In genomic region chr2:151264157-151264835, GRCh38 we compare ENCODE assay signal across 18 cellular contexts. TPM values are rescaled to one million over a fixed set of nuclear protein-coding genes. Genes with fewer than 3 reads are reported as not detected.
DNase-seq lines count a peak whose midpoint lies in the region; ATAC-seq, FAIRE-seq and TF ChIP-seq lines count a peak whose summit lies in the region.
"Had no signal": no experiment of that assay in that cellular context is flagged by ENCODE, and none has a peak within 500 bp of the region (broad histone marks: within the 10 kb centered on the region; RNA-seq: fewer than 3 reads in every experiment).

No MANE protein-coding gene starts in this region.

- no peaks in the 10 kb centered on the region for H3K27me3 ChIP-seq in small intestine (ENCODE audit: control insufficient read depth in 2 of 2, insufficient read depth in 2 of 2, low read length in 2 of 2)

- FAIRE-seq in small intestine (lab: Jason Lieb, UNC), result no peak
- FAIRE-seq: frontal cortex had no signal

- H3K4me3 ChIP-seq in small intestine (ENCODE audit: low read depth in 1 of 2, low read length in 2 of 2), result no peak overlapping the region
- H3K4me3 ChIP-seq: prostate gland, SK-N-MC had no signal

- 26 to 58% (median 45%) methylated on average over 7 of the region's 7 CpGs for WGBS in small intestine, 3 donors

- no peaks in the 10 kb centered on the region for H3K9me3 ChIP-seq in small intestine (ENCODE audit: control insufficient read depth, low read depth)
- H3K9me3 ChIP-seq: prostate gland had no signal

- ATAC-seq in left lobe of liver, result peak; percentile 73
- no peak for ATAC-seq in GM21447 (IDR thresholded peaks at IDR 0.05; ENCODE audit: unreplicated experiment)
- ATAC-seq in HG03439 (IDR thresholded peaks at IDR 0.05; ENCODE audit: unreplicated experiment), result no peak
- ATAC-seq: HCT116, PC-3 had no signal

- DNase-seq in NCI-H82 (lab: John Stamatoyannopoulos, UW) (peak; percentile 11), NCI-H82 treated with DMSO at 0.1 percent for 48 hours (lab: John Stamatoyannopoulos, UW; ENCODE audit: unreplicated experiment) (no peak), left lobe of liver (ENCODE audit: low spot score) (peak; percentile 82), small intestine (peak; percentile 40), NCI-H748 treated with DMSO at 0.1 percent for 48 hours (lab: John Stamatoyannopoulos, UW) (no peak)
- DNase-seq: activated CD4-positive, CD25-positive, alpha-beta regulatory T cell; activated CD8-positive, alpha-beta memory T cell treated with anti-CD3 and anti-CD28 coated beads, Interleukin-2, amount 50 U/mL, for 48 hours; activated naive CD4-positive, alpha-beta T cell treated with anti-CD3 and anti-CD28 coated beads, Interleukin-2, amount 10 ng/mL, durations not matched to agents 7 days and 5 days; central memory CD4-positive, alpha-beta T cell; KG1; PC-3 had no signal

- H3K36me3 ChIP-seq in small intestine (ENCODE audit: control insufficient read depth in 2 of 2, insufficient read depth in 2 of 2, low read length in 2 of 2), result no peaks in the 10 kb centered on the region
- H3K36me3 ChIP-seq: prostate gland had no signal

- H3K4me1 ChIP-seq in small intestine (ENCODE audit: control insufficient read depth in 2 of 2, insufficient read depth in 1 of 2, low read depth in 1 of 2, low read length in 1 of 2), result no peaks in the 10 kb centered on the region
- H3K4me1 ChIP-seq: prostate gland had no signal

- 0 out of 2 replicates have a peak overlapping the region, but pooled peaks have one; percentile 13 for H3K27ac ChIP-seq in VCaP
- no peak overlapping the region for H3K27ac ChIP-seq in small intestine (ENCODE audit: low read depth in 1 of 2, low read length in 1 of 2)
- H3K27ac ChIP-seq: prostate gland, SK-N-MC had no signal

- TF ChIP-seq CTCF in VCaP (conservative IDR thresholded peaks at IDR 0.05), result no peak

RNA-seq across cellular contexts. Expression of gene RBM43, which starts 2.6 kb away (rescaled TPM):
- total RNA-seq in left lobe of liver, result 3.4 TPM
- 1 to 10 TPM in 2 of 3 donors, under 1 TPM in 1; 0.81 to 3.4 (median 1.1) TPM for polyA plus RNA-seq in small intestine

RNA-seq across cellular contexts. Expression of gene NMI, which starts 25.2 kb away (rescaled TPM):
- total RNA-seq in left lobe of liver, result 6.6 TPM
- 10 to 100 TPM; 26.7 to 36.2 (median 31.1) TPM for polyA plus RNA-seq in small intestine

Comparison
In these comparisons a context has a peak if more than half of its experiments do, and no peak if none do; other contexts are left out.
1. DNase-seq: peak in NCI-H82 (single experiment), left lobe of liver (single experiment) and small intestine (single experiment); none in NCI-H82 treated with DMSO at 0.1 percent for 48 hours (single experiment) and NCI-H748 treated with DMSO at 0.1 percent for 48 hours (single experiment).